In genomic region chr17:28327031-28327607, GRCh38 we compare ENCODE assay signal across 6 cellular contexts. TPM values are rescaled to one million over a fixed set of nuclear protein-coding genes. Genes with fewer than 3 reads are reported as not detected.
A peak's percentile ranks its signal among the peaks of the same experiment; 100 is the strongest.
DNase-seq lines count a peak whose midpoint lies in the region; FAIRE-seq and TF ChIP-seq lines count a peak whose summit lies in the region.
"Had no signal": no experiment of that assay in that cellular context is flagged by ENCODE, and none has a peak within 500 bp of the region (broad histone marks: within the 10 kb centered on the region; RNA-seq: fewer than 3 reads in every experiment).

No MANE protein-coding gene starts in this region.

- H2AFZ ChIP-seq in H9 (ENCODE audit: low read length) (no peak overlapping the region), endothelial cell of umbilical vein (ENCODE audit: low read depth, low read length) (no peak overlapping the region)

- intact Hi-C loops in endothelial cell of umbilical vein (cut with micrococcal nuclease): loop anchor here (1.0 kb wide), 1 partner anchor 8 kb away; the partner anchor contains the start of gene TMEM97

- H4K20me1 ChIP-seq in H9 (ENCODE audit: control insufficient read depth, insufficient read depth, insufficient read length) (peaks cover 3% of the 10 kb centered on the region), endothelial cell of umbilical vein (replicated peaks; ENCODE audit: control insufficient read depth, extremely low read depth, insufficient read depth, low read length) (no peaks in the 10 kb centered on the region)

- no peak overlapping the region for H3K4me3 Mint-ChIP-seq in H9

- no peak overlapping the region for H3K4me3 ChIP-seq in endothelial cell of umbilical vein (replicated peaks in 1 of 3; ENCODE audit: insufficient read depth in 1 of 3, low read depth in 1 of 3, low read length in 3 of 3)

- TF ChIP-seq POLR2A in endothelial cell of umbilical vein (IDR thresholded peaks at IDR 0.05; ENCODE audit: low read depth, low read length): no peak

- no peak overlapping the region for H3T11ph ChIP-seq in H9 (ENCODE audit: low read length)

- H4K8ac ChIP-seq in H9 (replicated peaks; ENCODE audit: insufficient read length, low read depth, low read length): no peak overlapping the region

- no peak overlapping the region for H2BK20ac ChIP-seq in H9 (ENCODE audit: low read depth, low read length, poor library complexity, severe bottlenecking)

- no peaks in the 10 kb centered on the region for H3K9me1 ChIP-seq in endothelial cell of umbilical vein (replicated peaks; ENCODE audit: control insufficient read depth, extremely low read depth, insufficient read depth, low read length)

- no peak overlapping the region for H2BK12ac ChIP-seq in H9 (ENCODE audit: insufficient read length, low read depth, low read length)

- no peak overlapping the region for H2BK5ac ChIP-seq in H9 (ENCODE audit: insufficient read length, low read length)

- no peak overlapping the region for H3K4ac ChIP-seq in H9 (ENCODE audit: low read depth, low read length)

- no peak overlapping the region for H3K56ac ChIP-seq in H9 (ENCODE audit: insufficient read length, low read depth, low read length)

- no CpG with 5 or more reads among the region's 9 CpGs for WGBS in H9 (ENCODE audit: extremely low coverage, insufficient read length, low lambda C conversion rate)

- CTCF ChIA-PET in endothelial cell of umbilical vein (lab: Charles Lee): no interaction called here

- no peak overlapping the region for H3K27ac Mint-ChIP-seq in H9

- peaks cover 9% of the 10 kb centered on the region for H3K79me1 ChIP-seq in H9 (ENCODE audit: insufficient read depth, low read depth, low read length, poor library complexity, severe bottlenecking)

- H3K27ac ChIP-seq in H9 (ENCODE audit: insufficient read length, low read depth, low read length) (no peak overlapping the region), endothelial cell of umbilical vein (ENCODE audit: insufficient read depth, low read depth, low read length) (no peak overlapping the region)

- TSS peak; percentile 24 for BruUV-seq in endothelial cell of umbilical vein (replicated peaks; lab: Mats Ljungman, UMichigan)

- DNase-seq in H9 (peak; percentile 18), endothelial cell of umbilical vein (ENCODE audit: low read depth, low spot score) (no peak), germinal center (ENCODE audit: low spot score) (no peak), NCI-H2081 (lab: John Stamatoyannopoulos, UW) (no peak)
- DNase-seq: amniotic stem cell, small intestine had no signal

- H3K9me3 ChIP-seq in H9 (ENCODE audit: control insufficient read depth, low read depth, low read length): no peaks in the 10 kb centered on the region
- no peaks in the 10 kb centered on the region for H3K9me3 ChIP-seq in endothelial cell of umbilical vein (replicated peaks; ENCODE audit: control insufficient read depth, insufficient read depth, low read length)

- H2BK15ac ChIP-seq in H9 (ENCODE audit: low read depth, low read length): no peak overlapping the region

- H2AK5ac ChIP-seq in H9 (ENCODE audit: insufficient read length, low read length): no peak overlapping the region

- H3K27me3 Mint-ChIP-seq in H9 (ENCODE audit: low read depth): no peaks in the 10 kb centered on the region

- H3K4me1 ChIP-seq in H9 (ENCODE audit: insufficient read depth, low read length) (no peaks in the 10 kb centered on the region), endothelial cell of umbilical vein (ENCODE audit: control insufficient read depth, extremely low read depth, insufficient read depth, low read length) (no peaks in the 10 kb centered on the region)

- peaks cover 22 to 49% (median 44%) of the 10 kb centered on the region in 3 experiments; a peak in 6 of 7 replicates for H3K36me3 Mint-ChIP-seq in H9 (ENCODE audit: insufficient read depth in 1 of 3, low read depth in 3 of 3)

- no peak overlapping the region for H3K18ac ChIP-seq in H9 (ENCODE audit: insufficient read length, low read depth, low read length)

- no peak for FAIRE-seq in endothelial cell of umbilical vein (lab: Jason Lieb, UNC)
- FAIRE-seq: small intestine had no signal

- H3K4me2 ChIP-seq in H9 (ENCODE audit: insufficient read depth, insufficient read length, low read length): no peak overlapping the region
- no peak overlapping the region for H3K4me2 ChIP-seq in endothelial cell of umbilical vein (ENCODE audit: insufficient read depth, low read length)

- POLR2A ChIA-PET in endothelial cell of umbilical vein (lab: Charles Lee): no interaction called here

- dilution Hi-C loops in endothelial cell of umbilical vein (cut with MboI; ENCODE audit: extremely low pct_ligation_motif_present, low sequenced_read_pairs): no loop called here

- peaks cover 28% of the 10 kb centered on the region; the same call in 1 of the 2 replicates for H3K79me2 ChIP-seq in H9 (ENCODE audit: insufficient read depth, low read length)
- H3K79me2 ChIP-seq in endothelial cell of umbilical vein (ENCODE audit: control insufficient read depth, insufficient read depth, low read length): peaks cover 12% of the 10 kb centered on the region

- no peak overlapping the region for H3K14ac ChIP-seq in H9 (ENCODE audit: insufficient read depth, low read length)

- no peak overlapping the region for H4K91ac ChIP-seq in H9 (ENCODE audit: insufficient read length, low read depth, low read length)

- H3K9ac ChIP-seq in H9 (ENCODE audit: extremely low read depth, insufficient read length, low read length) (no peak overlapping the region), endothelial cell of umbilical vein (replicated peaks; ENCODE audit: extremely low read depth, insufficient read depth, low read length) (no peak overlapping the region)

- H3K23ac ChIP-seq in H9 (ENCODE audit: insufficient read length, low read depth, low read length): no peak overlapping the region

- H4K5ac ChIP-seq in H9 (ENCODE audit: insufficient read length, low read depth, low read length): no peak overlapping the region

- H2BK120ac ChIP-seq in H9 (ENCODE audit: low read depth, low read length, poor library complexity, severe bottlenecking): no peak overlapping the region

- no peaks in the 10 kb centered on the region for H3K9me3 Mint-ChIP-seq in H9

- no peak for TF ChIP-seq CTCF in H9 (conservative IDR thresholded peaks at IDR 0.05)
- no peak for TF ChIP-seq CTCF in endothelial cell of umbilical vein (IDR thresholded peaks at IDR 0.05; ENCODE audit: extremely low read depth in 1 of 2, insufficient read depth in 1 of 2, low read depth in 1 of 2, low read length in 2 of 2)

- no peaks in the 10 kb centered on the region for H3K27me3 ChIP-seq in H9 (ENCODE audit: insufficient read depth, low read length)
- no peaks in the 10 kb centered on the region for H3K27me3 ChIP-seq in endothelial cell of umbilical vein (ENCODE audit: control insufficient read depth in 2 of 2, insufficient read depth in 2 of 2, low read length in 2 of 2)

- peaks cover 16 to 19% of the 10 kb centered on the region in 2 experiments for H3K36me3 ChIP-seq in endothelial cell of umbilical vein (ENCODE audit: control insufficient read depth in 2 of 2, extremely low read depth in 1 of 2, insufficient read depth in 2 of 2, low read length in 2 of 2)

- peaks cover 9 to 11% of the 10 kb centered on the region in 2 experiments for H3K4me1 Mint-ChIP-seq in H9

- no peaks in the 10 kb centered on the region for H3K23me2 ChIP-seq in H9 (ENCODE audit: insufficient read length, low read depth, low read length, poor library complexity, severe bottlenecking)

RNA-seq across cellular contexts. Expression of gene TMEM97, which starts 8.1 kb away (rescaled TPM):
- total RNA-seq in H9 (2021) (116 and 121 TPM in 2 replicates), endothelial cell of umbilical vein (43.5 and 51.7 TPM in 2 replicates)
- 27.0 and 30.7 TPM in 2 replicates for polyA plus RNA-seq in endothelial cell of umbilical vein
- polyA plus RNA-seq in endothelial cell of umbilical vein (2011; cell fraction: cytosol; rRNA removed): 24.7 and 27.1 TPM in 2 replicates
- polyA plus RNA-seq in endothelial cell of umbilical vein (2011; cell fraction: nucleus; rRNA removed): 9.0 and 13.4 TPM in 2 replicates
- polyA plus RNA-seq in endothelial cell of umbilical vein (2012): 16.9 and 21.6 TPM in 2 replicates
- polyA minus RNA-seq in endothelial cell of umbilical vein: 50.7 and 53.2 TPM in 2 replicates
- polyA minus RNA-seq in endothelial cell of umbilical vein (2011; cell fraction: cytosol; rRNA and poly(A)+ RNA removed): 52.7 TPM
- polyA minus RNA-seq in endothelial cell of umbilical vein (2011; cell fraction: nucleus; rRNA and poly(A)+ RNA removed): 9.1 and 14.0 TPM in 2 replicates

RNA-seq across cellular contexts. Expression of gene IFT20, which starts 8.2 kb away (rescaled TPM):
- 20.5 and 21.0 TPM in 2 replicates for total RNA-seq in H9 (2021)
- total RNA-seq in endothelial cell of umbilical vein: 36.3 and 45.0 TPM in 2 replicates
- polyA plus RNA-seq in endothelial cell of umbilical vein: 19.2 and 26.5 TPM in 2 replicates
- 29.0 and 34.7 TPM in 2 replicates for polyA plus RNA-seq in endothelial cell of umbilical vein (2011; cell fraction: cytosol; rRNA removed)
- 64.3 and 72.0 TPM in 2 replicates for polyA plus RNA-seq in endothelial cell of umbilical vein (2011; cell fraction: nucleus; rRNA removed)
- polyA plus RNA-seq in endothelial cell of umbilical vein (2012): 53.7 and 59.8 TPM in 2 replicates
- polyA minus RNA-seq in endothelial cell of umbilical vein: 11.3 and 18.4 TPM in 2 replicates
- 7.7 TPM for polyA minus RNA-seq in endothelial cell of umbilical vein (2011; cell fraction: cytosol; rRNA and poly(A)+ RNA removed)
- polyA minus RNA-seq in endothelial cell of umbilical vein (2011; cell fraction: nucleus; rRNA and poly(A)+ RNA removed): 13.6 and 20.6 TPM in 2 replicates

RNA-seq across cellular contexts. Expression of gene TNFAIP1, which starts 8.4 kb away (rescaled TPM):
- total RNA-seq in H9 (2021) (18.4 and 21.8 TPM in 2 replicates), endothelial cell of umbilical vein (79.5 and 89.6 TPM in 2 replicates)
- polyA plus RNA-seq in endothelial cell of umbilical vein: 85.7 and 101 TPM in 2 replicates
- polyA plus RNA-seq in endothelial cell of umbilical vein (2011; cell fraction: cytosol; rRNA removed): 71.6 and 78.1 TPM in 2 replicates
- 127 and 149 TPM in 2 replicates for polyA plus RNA-seq in endothelial cell of umbilical vein (2011; cell fraction: nucleus; rRNA removed)
- polyA plus RNA-seq in endothelial cell of umbilical vein (2012): 76.8 and 87.4 TPM in 2 replicates
- polyA minus RNA-seq in endothelial cell of umbilical vein: 176 and 200 TPM in 2 replicates
- 50.8 TPM for polyA minus RNA-seq in endothelial cell of umbilical vein (2011; cell fraction: cytosol; rRNA and poly(A)+ RNA removed)
- 68.3 and 109 TPM in 2 replicates for polyA minus RNA-seq in endothelial cell of umbilical vein (2011; cell fraction: nucleus; rRNA and poly(A)+ RNA removed)

RNA-seq across cellular contexts. Expression of gene POLDIP2, which starts 30.2 kb away (rescaled TPM):
- total RNA-seq in H9 (2021): 82.8 and 83.3 TPM in 2 replicates
- 81.0 and 85.2 TPM in 2 replicates for total RNA-seq in endothelial cell of umbilical vein
- polyA plus RNA-seq in endothelial cell of umbilical vein: 82.6 and 90.3 TPM in 2 replicates
- polyA plus RNA-seq in endothelial cell of umbilical vein (2011; cell fraction: cytosol; rRNA removed): 82.3 and 91.8 TPM in 2 replicates
- polyA plus RNA-seq in endothelial cell of umbilical vein (2011; cell fraction: nucleus; rRNA removed): 47.2 and 50.1 TPM in 2 replicates
- polyA plus RNA-seq in endothelial cell of umbilical vein (2012): 95.9 and 115 TPM in 2 replicates
- 77.3 and 80.7 TPM in 2 replicates for polyA minus RNA-seq in endothelial cell of umbilical vein
- 86.2 TPM for polyA minus RNA-seq in endothelial cell of umbilical vein (2011; cell fraction: cytosol; rRNA and poly(A)+ RNA removed)
- polyA minus RNA-seq in endothelial cell of umbilical vein (2011; cell fraction: nucleus; rRNA and poly(A)+ RNA removed): 16.5 and 17.9 TPM in 2 replicates

RNA-seq across cellular contexts. Expression of gene SEBOX, which starts 37.9 kb away (rescaled TPM):
- total RNA-seq in H9 (2021) (not detected in 2 replicates), endothelial cell of umbilical vein (not detected in 2 replicates)
- not detected in 2 replicates for polyA plus RNA-seq in endothelial cell of umbilical vein
- polyA plus RNA-seq in endothelial cell of umbilical vein (2011; cell fraction: cytosol; rRNA removed): not detected in 2 replicates
- polyA plus RNA-seq in endothelial cell of umbilical vein (2011; cell fraction: nucleus; rRNA removed): not detected in 2 replicates
- not detected in 2 replicates for polyA plus RNA-seq in endothelial cell of umbilical vein (2012)
- not detected in 2 replicates for polyA minus RNA-seq in endothelial cell of umbilical vein
- not detected for polyA minus RNA-seq in endothelial cell of umbilical vein (2011; cell fraction: cytosol; rRNA and poly(A)+ RNA removed)
- polyA minus RNA-seq in endothelial cell of umbilical vein (2011; cell fraction: nucleus; rRNA and poly(A)+ RNA removed): not detected in 2 replicates
- polyA plus RNA-seq: small intestine had no signal
